12 cellular contexts compared by ENCODE assay signal in genomic region chr14:61703342-61704129, GRCh38. TPM values are rescaled to one million over a fixed set of nuclear protein-coding genes. Genes with fewer than 3 reads are reported as not detected.
A peak's percentile ranks its signal among the peaks of the same experiment; 100 is the strongest.
DNase-seq lines count a peak whose midpoint lies in the region; ATAC-seq and TF ChIP-seq lines count a peak whose summit lies in the region.
"Had no signal": no experiment of that assay in that cellular context is flagged by ENCODE, and none has a peak within 500 bp of the region (broad histone marks: within the 10 kb centered on the region; RNA-seq: fewer than 3 reads in every experiment).

No MANE protein-coding gene starts in this region.

- no peak for TF ChIP-seq POLR2A in IMR-90 (IDR thresholded peaks at IDR 0.05; ENCODE audit: low read depth, low read length)

- H3K4me1 ChIP-seq in IMR-90 (ENCODE audit: control insufficient read depth, insufficient read depth, low read length) (no peaks in the 10 kb centered on the region; the same call in 1 of the 2 replicates), endodermal cell (ENCODE audit: control insufficient read depth, insufficient read depth, low read length) (peaks cover 3% of the 10 kb centered on the region)

- H2AFZ ChIP-seq in IMR-90 (replicated peaks; ENCODE audit: low read length, poor library complexity) = no peak overlapping the region

- peaks cover 39% of the 10 kb centered on the region for H3K4me1 Mint-ChIP-seq in endodermal cell

- H4K5ac ChIP-seq in IMR-90 (ENCODE audit: low read depth, low read length) = no peak overlapping the region

- H3K4me2 ChIP-seq in IMR-90 (ENCODE audit: low read depth, low read length) = peak overlapping the region; percentile 85

- H3K9me3 ChIP-seq in IMR-90 (ENCODE audit: control insufficient read depth, insufficient read depth, low read length) (no peaks in the 10 kb centered on the region), endodermal cell (ENCODE audit: control insufficient read depth, low read length) (no peaks in the 10 kb centered on the region)
- H3K9me3 ChIP-seq: BE2C had no signal

- no peak overlapping the region for H2BK120ac ChIP-seq in IMR-90 (ENCODE audit: low read depth, low read length)

- H3K36me3 ChIP-seq in IMR-90 (ENCODE audit: control insufficient read depth, insufficient read depth, low read length) = peaks cover 1% of the 10 kb centered on the region; the same call in 1 of the 2 replicates
- H3K36me3 ChIP-seq in endodermal cell (ENCODE audit: control insufficient read depth, insufficient read depth, low read length) = peaks cover 13% of the 10 kb centered on the region

- no peak overlapping the region for H3K56ac ChIP-seq in IMR-90 (ENCODE audit: extremely low read depth, insufficient read depth, low read length)

- no peak overlapping the region for H4K91ac ChIP-seq in IMR-90 (ENCODE audit: insufficient read depth, low read depth, low read length)

- WGBS in IMR-90 (ENCODE audit: extremely low coverage in 2 of 2, insufficient read length in 1 of 2), 2 experiments = no CpG with 5 or more reads among the region's 3 CpGs
- WGBS in endodermal cell (ENCODE audit: insufficient coverage in 1 of 2, insufficient read length in 1 of 2), 2 experiments = 86% methylated on average over 1 of the region's 3 CpGs; no CpG with 5 or more reads in 1 of the 2 experiments

- intact Hi-C loops in Right ventricle myocardium superior (cut with DNase I) = no loop called here
- intact Hi-C loops in left ventricle myocardium superior (cut with micrococcal nuclease) = no loop called here
- intact Hi-C loops in IMR-90 (cut with micrococcal nuclease) = no loop called here

- no peaks in the 10 kb centered on the region for H3K27me3 Mint-ChIP-seq in endodermal cell (ENCODE audit: insufficient read depth)
- H3K27me3 Mint-ChIP-seq: dendritic cell treated with granulocyte-macrophage colony-stimulating factor and Interleukin-4, amounts not matched to agents 40 ng/mL and 50 ng/mL, for 4 days had no signal

- H2BK20ac ChIP-seq in IMR-90 (ENCODE audit: low read depth, low read length) = no peak overlapping the region

- no peak overlapping the region; the same call in 2 of the 3 replicates for H2BK15ac ChIP-seq in IMR-90 (ENCODE audit: low read depth, low read length)

- DNase-seq in Right ventricle myocardium superior (no peak), left ventricle myocardium superior (no peak), IMR-90 (no peak), endodermal cell (no peak), activated gamma-delta T cell treated with Interleukin-2 at 50 U/mL for 16 hours (no peak)
- no peak for DNase-seq in stimulated activated naive CD8-positive, alpha-beta T cell treated with anti-CD3 and anti-CD28 coated beads, Interleukin-15, Interleukin-2, amounts not matched to agents 100 U/mL and 50 U/mL, for 24 hours
- DNase-seq: BE2C, MV-4-11, NCI-H69 had no signal

- dilution Hi-C loops in IMR-90 (cut with HindIII; ENCODE audit: low sequenced_read_pairs, unreplicated experiment) = loop anchor here (25.0 kb wide), 1 partner anchor 241 kb away; no protein-coding TSS in a partner anchor

- TF ChIP-seq RAD21 in IMR-90 (IDR thresholded peaks at IDR 0.05; ENCODE audit: low read length) = no peak

- H3K9me1 ChIP-seq in IMR-90 (ENCODE audit: insufficient read depth, low read length) = 0 out of 2 replicates have a peak, but pooled peaks cover 3% of the 10 kb centered on the region

- no peak overlapping the region for H3K9ac ChIP-seq in IMR-90 (ENCODE audit: low read depth, low read length)
- no peak overlapping the region for H3K9ac ChIP-seq in endodermal cell (ENCODE audit: extremely low read depth, low read length, poor library complexity, severe bottlenecking)

- in situ Hi-C loops in IMR-90 (cut with MboI; ENCODE audit: low sequenced_read_pairs) = no loop called here

- no peak overlapping the region for H4K8ac ChIP-seq in IMR-90 (ENCODE audit: low read depth in 2 of 2, low read length in 2 of 2)

- ATAC-seq in Right ventricle myocardium superior (ENCODE audit: poor library complexity) = peak; percentile 21
- no peak for ATAC-seq in left ventricle myocardium superior
- no peak for ATAC-seq in IMR-90 (ENCODE audit: low read depth)
- peak; percentile 14 for ATAC-seq in stimulated activated naive CD8-positive, alpha-beta T cell treated with anti-CD3 and anti-CD28 coated beads, Interleukin-15, Interleukin-2, amounts not matched to agents 100 U/mL and 50 U/mL, for 24 hours
- no peak for ATAC-seq in GM21825 (IDR thresholded peaks at IDR 0.05; ENCODE audit: unreplicated experiment)
- ATAC-seq in HG03342 (IDR thresholded peaks at IDR 0.05; ENCODE audit: unreplicated experiment) = no peak

- TF ChIP-seq CTCF in IMR-90 (conservative IDR thresholded peaks at IDR 0.05; ENCODE audit: low read depth, low read length) = no peak
- TF ChIP-seq CTCF in endodermal cell (conservative IDR thresholded peaks at IDR 0.05) = no peak

- CTCF ChIA-PET in IMR-90 (lab: Yijun Ruan, JAX) = no interaction called here

- peaks cover 0 to 17% of the 10 kb centered on the region in 2 experiments; a peak in 1 of 4 replicates for H3K79me1 ChIP-seq in IMR-90 (ENCODE audit: low read depth in 1 of 2, low read length in 2 of 2)

- H3K14ac ChIP-seq in IMR-90 (replicated peaks; ENCODE audit: low read depth, low read length) = peak overlapping the region; percentile 66; the same call in 1 of the 2 replicates

- no peak overlapping the region for H3K27ac Mint-ChIP-seq in endodermal cell
- H3K27ac Mint-ChIP-seq: dendritic cell treated with granulocyte-macrophage colony-stimulating factor and Interleukin-4, amounts not matched to agents 40 ng/mL and 50 ng/mL, for 4 days had no signal

- H3K27me3 ChIP-seq in IMR-90 (ENCODE audit: control insufficient read depth, insufficient read depth, low read length) = no peaks in the 10 kb centered on the region
- H3K27me3 ChIP-seq in endodermal cell (ENCODE audit: control insufficient read depth, insufficient read depth, low read length, poor library complexity, severe bottlenecking) = no peaks in the 10 kb centered on the region
- H3K27me3 ChIP-seq: BE2C had no signal

- H3K18ac ChIP-seq in IMR-90 (ENCODE audit: low read depth, low read length) = no peak overlapping the region

- no peak overlapping the region for H3K27ac ChIP-seq in IMR-90 (ENCODE audit: insufficient read depth, low read length)
- H3K27ac ChIP-seq in endodermal cell (ENCODE audit: low read depth, low read length) = no peak overlapping the region

- no TSS peak for BruUV-seq in IMR-90 (replicated peaks; lab: Mats Ljungman, UMichigan)

- H2AK9ac ChIP-seq in IMR-90 (replicated peaks; ENCODE audit: low read depth, low read length, poor library complexity) = no peak overlapping the region

- peaks cover 8% of the 10 kb centered on the region for H3K36me3 Mint-ChIP-seq in endodermal cell (ENCODE audit: low read depth)

- peaks cover 88% of the 10 kb centered on the region for H4K20me1 ChIP-seq in IMR-90 (ENCODE audit: insufficient read depth, low read length)

- H3K23ac ChIP-seq in IMR-90 (ENCODE audit: low read depth, low read length) = peak overlapping the region; percentile 75

- POLR2A ChIA-PET in IMR-90 (lab: Charles Lee; ENCODE audit: unreplicated experiment) = no interaction called here

- H3K4me3 ChIP-seq in IMR-90 (ENCODE audit: insufficient read depth, low read depth, low read length) (no peak overlapping the region), endodermal cell (ENCODE audit: low read length) (peak overlapping the region; percentile 19)

- H3K4ac ChIP-seq in IMR-90 (ENCODE audit: low read depth, low read length) = no peak overlapping the region

- H2AK5ac ChIP-seq in IMR-90 (ENCODE audit: low read depth, low read length) = no peak overlapping the region

- no peaks in the 10 kb centered on the region for H3K9me3 Mint-ChIP-seq in endodermal cell
- H3K9me3 Mint-ChIP-seq: dendritic cell treated with granulocyte-macrophage colony-stimulating factor and Interleukin-4, amounts not matched to agents 40 ng/mL and 50 ng/mL, for 4 days had no signal

- no peak overlapping the region for H2BK5ac ChIP-seq in IMR-90 (ENCODE audit: low read depth, low read length, poor library complexity, severe bottlenecking)

- H3K4me3 Mint-ChIP-seq in endodermal cell = no peak overlapping the region
- H3K4me3 Mint-ChIP-seq: dendritic cell treated with granulocyte-macrophage colony-stimulating factor and Interleukin-4, amounts not matched to agents 40 ng/mL and 50 ng/mL, for 4 days had no signal

TF ChIP-seq in IMR-90, 13 proteins besides CTCF, POLR2A, EP300 and RAD21 (continues in another document):
- TF ChIP-seq MAFK (IDR thresholded peaks at IDR 0.05; ENCODE audit: low read depth, low read length) (no peak), NFE2L2 (IDR thresholded peaks at IDR 0.05; ENCODE audit: low read depth, low read length) (no peak), RCOR1 (IDR thresholded peaks at IDR 0.05; ENCODE audit: insufficient replicate concordance, low read length) (no peak), RFX5 (IDR thresholded peaks at IDR 0.05; ENCODE audit: low read depth, low read length) (no peak), CHD1 (IDR thresholded peaks at IDR 0.05; ENCODE audit: low read depth, low read length) (no peak), MAZ (IDR thresholded peaks at IDR 0.05; ENCODE audit: borderline replicate concordance, low read depth, low read length) (no peak)
- TF ChIP-seq, protein P1, sequence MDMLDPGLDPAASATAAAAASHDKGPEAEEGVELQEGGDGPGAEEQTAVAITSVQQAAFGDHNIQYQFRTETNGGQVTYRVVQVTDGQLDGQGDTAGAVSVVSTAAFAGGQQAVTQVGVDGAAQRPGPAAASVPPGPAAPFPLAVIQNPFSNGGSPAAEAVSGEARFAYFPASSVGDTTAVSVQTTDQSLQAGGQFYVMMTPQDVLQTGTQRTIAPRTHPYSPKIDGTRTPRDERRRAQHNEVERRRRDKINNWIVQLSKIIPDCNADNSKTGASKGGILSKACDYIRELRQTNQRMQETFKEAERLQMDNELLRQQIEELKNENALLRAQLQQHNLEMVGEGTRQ (IDR thresholded peaks at IDR 0.05; ENCODE audit: low read depth, low read length) = no peak

RNA-seq across cellular contexts. Expression of gene HIF1A, which starts 8.2 kb away (rescaled TPM):
- total RNA-seq in Right ventricle myocardium superior (47.1 TPM), left ventricle myocardium superior (55.0 TPM), IMR-90 (2012; rRNA removed) (301 and 493 TPM in 2 replicates), endodermal cell (100 to 1,000 TPM; 201 to 227 TPM)
- polyA plus RNA-seq in IMR-90 (2012; rRNA removed) = 86.9 and 128 TPM in 2 replicates
- polyA plus RNA-seq in IMR-90 (2012; cell fraction: cytosol; rRNA removed) = 20.1 and 33.1 TPM in 2 replicates
- polyA plus RNA-seq in IMR-90 (2012; cell fraction: nucleus; rRNA removed; ENCODE audit: low replicate concordance) = 16.8 and 161 TPM in 2 replicates
- 166 TPM for polyA plus RNA-seq in endodermal cell (2013, experiment 1 of 2)
- polyA plus RNA-seq in endodermal cell (2013, experiment 2 of 2) = 178 TPM

RNA-seq across cellular contexts. Expression of gene SNAPC1, which starts 58.7 kb away (rescaled TPM):
- total RNA-seq in Right ventricle myocardium superior (13.7 TPM), left ventricle myocardium superior (14.5 TPM), IMR-90 (2012; rRNA removed) (7.7 and 18.9 TPM in 2 replicates), endodermal cell (10 to 100 TPM in 1 of 2 donors, 1 to 10 TPM in 1; 8.6 to 21.6 TPM)
- polyA plus RNA-seq in IMR-90 (2012; rRNA removed) = 7.0 and 9.3 TPM in 2 replicates
- polyA plus RNA-seq in IMR-90 (2012; cell fraction: cytosol; rRNA removed) = 2.1 and 3.0 TPM in 2 replicates
- polyA plus RNA-seq in IMR-90 (2012; cell fraction: nucleus; rRNA removed; ENCODE audit: low replicate concordance) = 0.90 and 4.0 TPM in 2 replicates
- 15.0 TPM for polyA plus RNA-seq in endodermal cell (2013, experiment 1 of 2)
- polyA plus RNA-seq in endodermal cell (2013, experiment 2 of 2) = 17.8 TPM

Comparison
In these comparisons a context has a peak if more than half of its experiments do, and no peak if none do; other contexts are left out.
1. ATAC-seq: peak in Right ventricle myocardium superior (single experiment) and stimulated activated naive CD8-positive, alpha-beta T cell treated with anti-CD3 and anti-CD28 coated beads, Interleukin-15, Interleukin-2, amounts not matched to agents 100 U/mL and 50 U/mL, for 24 hours (single experiment); none in left ventricle myocardium superior (single experiment), IMR-90 (single experiment), GM21825 (single experiment) and HG03342 (single experiment).